Comparison of ENCODE assay signal across 8 cellular contexts in the genomic region with DNA sequence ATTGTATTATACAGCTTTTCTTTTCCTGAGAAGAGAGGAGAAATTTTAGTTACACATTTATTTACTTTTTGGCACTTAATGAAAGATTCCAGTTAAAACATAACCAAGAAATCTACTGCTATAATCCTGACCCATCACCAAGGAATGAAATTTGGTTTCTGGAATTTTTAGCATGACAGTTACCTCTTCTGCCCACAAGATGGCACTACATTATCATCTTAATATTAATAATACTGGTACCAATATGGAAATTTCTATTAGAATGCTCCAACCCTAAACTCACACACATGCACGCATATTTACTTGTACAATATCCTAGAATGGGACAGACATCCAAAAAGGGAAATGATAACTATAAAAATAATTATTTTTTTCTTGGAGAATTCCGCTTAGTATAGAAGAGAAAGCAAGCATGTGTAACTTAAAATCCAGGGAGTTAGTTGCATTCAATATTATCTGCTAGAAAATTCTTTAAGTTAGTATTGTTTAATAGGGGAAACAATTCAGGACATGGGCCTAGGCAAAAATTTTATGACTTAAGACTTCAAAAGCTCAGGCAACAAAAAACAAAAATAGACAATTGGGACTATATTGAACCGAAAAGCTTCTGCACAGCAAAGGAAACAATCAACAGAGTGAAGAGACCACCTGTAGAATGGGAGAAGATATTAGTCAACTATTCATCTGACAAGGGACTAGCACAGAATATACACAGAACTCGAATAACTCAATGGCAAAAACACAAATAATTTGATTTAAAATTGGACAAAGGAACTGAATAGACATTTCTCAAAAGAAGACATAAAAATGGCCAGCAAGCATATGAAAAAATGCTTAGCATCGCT. TPM values are rescaled to one million over a fixed set of nuclear protein-coding genes. Genes with fewer than 3 reads are reported as not detected.
A peak's percentile ranks its signal among the peaks of the same experiment; 100 is the strongest.
DNase-seq lines count a peak whose midpoint lies in the region; ATAC-seq and TF ChIP-seq lines count a peak whose summit lies in the region.

No MANE protein-coding gene starts in this region.

- POLR2A ChIA-PET in IMR-90 (lab: Charles Lee; ENCODE audit: unreplicated experiment): no interaction called here

- H3K14ac ChIP-seq in IMR-90 (replicated peaks; ENCODE audit: low read depth, low read length): no peak overlapping the region

- in situ Hi-C loops in IMR-90 (cut with MboI; ENCODE audit: low sequenced_read_pairs): no loop called here

- H2BK15ac ChIP-seq in IMR-90 (ENCODE audit: low read depth, low read length): no peak overlapping the region

- no peaks in the 10 kb centered on the region for H3K9me3 Mint-ChIP-seq in brain
- no peaks in the 10 kb centered on the region for H3K9me3 Mint-ChIP-seq in naive B cell

- H2BK120ac ChIP-seq in IMR-90 (ENCODE audit: low read depth, low read length): no peak overlapping the region

- H3K4me3 ChIP-seq in IMR-90 (ENCODE audit: insufficient read depth, low read depth, low read length): no peak overlapping the region

- H2BK5ac ChIP-seq in IMR-90 (ENCODE audit: low read depth, low read length, poor library complexity, severe bottlenecking): no peak overlapping the region

- dilution Hi-C loops in IMR-90 (cut with HindIII; ENCODE audit: low sequenced_read_pairs, unreplicated experiment): no loop called here

- H2AK5ac ChIP-seq in IMR-90 (ENCODE audit: low read depth, low read length): no peak overlapping the region

- H3K4me1 Mint-ChIP-seq in brain (no peaks in the 10 kb centered on the region), naive B cell (no peaks in the 10 kb centered on the region)

- H2BK20ac ChIP-seq in IMR-90 (ENCODE audit: low read depth, low read length): no peak overlapping the region

- H3K4ac ChIP-seq in IMR-90 (ENCODE audit: low read depth, low read length): no peak overlapping the region

- intact Hi-C loops in IMR-90 (cut with micrococcal nuclease): loop anchor here (1.0 to 2.0 kb wide), 2 partner anchors 60 to 700 kb away; no protein-coding TSS in a partner anchor

- ATAC-seq in IMR-90 (ENCODE audit: low read depth) (peak; percentile 73), naive B cell (ENCODE audit: low read depth in 2 of 2) (no peak), HG03565 (IDR thresholded peaks at IDR 0.05; ENCODE audit: unreplicated experiment) (no peak)

- H3K4me3 Mint-ChIP-seq in brain (no peak overlapping the region), naive B cell (no peak overlapping the region)

- H2AK9ac ChIP-seq in IMR-90 (replicated peaks; ENCODE audit: low read depth, low read length, poor library complexity): no peak overlapping the region

- H3K27me3 Mint-ChIP-seq in brain: no peaks in the 10 kb centered on the region
- H3K27me3 Mint-ChIP-seq in naive B cell: no peaks in the 10 kb centered on the region

- H3K9me3 ChIP-seq in IMR-90 (ENCODE audit: control insufficient read depth, insufficient read depth, low read length): no peaks in the 10 kb centered on the region

- no peaks in the 10 kb centered on the region for H4K20me1 ChIP-seq in IMR-90 (ENCODE audit: insufficient read depth, low read length)

- H3K4me2 ChIP-seq in IMR-90 (ENCODE audit: low read depth, low read length): no peak overlapping the region

- TF ChIP-seq POLR2A in IMR-90 (IDR thresholded peaks at IDR 0.05; ENCODE audit: low read depth, low read length): no peak

- no peak overlapping the region for H3K9ac ChIP-seq in IMR-90 (ENCODE audit: low read depth, low read length)

- DNase-seq in D341Med (ENCODE audit: low spot score): peak; percentile 48
- peak; percentile 23 for DNase-seq in IMR-90
- DNase-seq in naive B cell: peak; percentile 5
- DNase-seq in anterior cingulate cortex (lab: John Stamatoyannopoulos, UW): no peak
- no peak for DNase-seq in amygdala (lab: John Stamatoyannopoulos, UW)
- DNase-seq in OCI-M2 (lab: John Stamatoyannopoulos, UW; ENCODE audit: unreplicated experiment): no peak

- H4K5ac ChIP-seq in IMR-90 (ENCODE audit: low read depth, low read length): no peak overlapping the region

- H3K4me1 ChIP-seq in IMR-90 (ENCODE audit: control insufficient read depth, insufficient read depth, low read length): no peaks in the 10 kb centered on the region

- peaks cover 3% of the 10 kb centered on the region; the same call in 1 of the 2 replicates for H3K27me3 ChIP-seq in IMR-90 (ENCODE audit: control insufficient read depth, insufficient read depth, low read length)

- H3K9me1 ChIP-seq in IMR-90 (ENCODE audit: insufficient read depth, low read length): no peaks in the 10 kb centered on the region

- BruUV-seq in IMR-90 (replicated peaks; lab: Mats Ljungman, UMichigan): no TSS peak

- no peaks in the 10 kb centered on the region for H3K36me3 ChIP-seq in IMR-90 (ENCODE audit: control insufficient read depth, insufficient read depth, low read length)

- H3K79me1 ChIP-seq in IMR-90 (ENCODE audit: low read depth in 1 of 2, low read length in 2 of 2): no peaks in the 10 kb centered on the region

- WGBS in IMR-90 (ENCODE audit: extremely low coverage in 2 of 2, insufficient read length in 1 of 2), 2 experiments: no CpG with 5 or more reads among the region's 5 CpGs

- no peak overlapping the region for H3K56ac ChIP-seq in IMR-90 (ENCODE audit: extremely low read depth, insufficient read depth, low read length)

- H4K91ac ChIP-seq in IMR-90 (ENCODE audit: insufficient read depth, low read depth, low read length): no peak overlapping the region

- H2AFZ ChIP-seq in IMR-90 (replicated peaks; ENCODE audit: low read length, poor library complexity): no peak overlapping the region

- peak; percentile 63 for TF ChIP-seq CTCF in IMR-90 (conservative IDR thresholded peaks at IDR 0.05; ENCODE audit: low read depth, low read length)
- TF ChIP-seq CTCF in brain (conservative IDR thresholded peaks at IDR 0.05): peak; percentile 64 to 73

- H4K8ac ChIP-seq in IMR-90 (ENCODE audit: low read depth in 2 of 2, low read length in 2 of 2): no peak overlapping the region

- peak; percentile 46 for TF ChIP-seq RAD21 in IMR-90 (IDR thresholded peaks at IDR 0.05; ENCODE audit: low read length)

- H3K36me3 Mint-ChIP-seq in brain (no peaks in the 10 kb centered on the region), naive B cell (no peaks in the 10 kb centered on the region)

- CTCF ChIA-PET in IMR-90 (lab: Yijun Ruan, JAX): interaction anchor here (0.8 to 1.2 kb wide), 3 partner anchors 16 to 28 kb away, joined by 3 read pairs; no protein-coding TSS in a partner anchor

- no peak overlapping the region for H3K18ac ChIP-seq in IMR-90 (ENCODE audit: low read depth, low read length)

- H3K27ac ChIP-seq in IMR-90 (ENCODE audit: insufficient read depth, low read length): no peak overlapping the region

- H3K27ac Mint-ChIP-seq in brain: no peak overlapping the region
- H3K27ac Mint-ChIP-seq in naive B cell: no peak overlapping the region

- H3K23ac ChIP-seq in IMR-90 (ENCODE audit: low read depth, low read length): no peak overlapping the region

TF ChIP-seq in IMR-90, 13 proteins besides CTCF, POLR2A, EP300 and RAD21:
- 0 out of 2 replicates have a peak, but pooled peaks have one; percentile 21 for TF ChIP-seq SMC3 (IDR thresholded peaks at IDR 0.05; ENCODE audit: low read depth, low read length)
- TF ChIP-seq CHD1 (IDR thresholded peaks at IDR 0.05; ENCODE audit: low read depth, low read length): no peak

RNA-seq across cellular contexts. Expression of gene MAP3K21, which starts 37.4 kb away (rescaled TPM):
- 0.18 and 0.28 TPM in 2 replicates for total RNA-seq in IMR-90 (2012; rRNA removed)
- polyA plus RNA-seq in IMR-90 (2012; rRNA removed) (0.15 and 0.20 TPM in 2 replicates), brain (ENCODE audit: insufficient read depth, low read depth, low replicate concordance) (0.49 TPM), naive B cell (ENCODE audit: low read depth in 6 of 6) (1 to 10 TPM in 2 of 6 donors, under 1 TPM in 4; 0.47 to 1.6 (median 0.94) TPM)
- 0.05 and 0.10 TPM in 2 replicates for polyA plus RNA-seq in IMR-90 (2012; cell fraction: cytosol; rRNA removed)
- 0.27 and 0.45 TPM in 2 replicates for polyA plus RNA-seq in IMR-90 (2012; cell fraction: nucleus; rRNA removed; ENCODE audit: low replicate concordance)

Comparison
In these comparisons a context has a peak if more than half of its experiments do, and no peak if none do; other contexts are left out.
1. DNase-seq: peak in D341Med (single experiment), IMR-90 (single experiment) and naive B cell (single experiment); none in anterior cingulate cortex (0 of 58), amygdala (0 of 56) and OCI-M2 (single experiment).